In the genomic region with DNA sequence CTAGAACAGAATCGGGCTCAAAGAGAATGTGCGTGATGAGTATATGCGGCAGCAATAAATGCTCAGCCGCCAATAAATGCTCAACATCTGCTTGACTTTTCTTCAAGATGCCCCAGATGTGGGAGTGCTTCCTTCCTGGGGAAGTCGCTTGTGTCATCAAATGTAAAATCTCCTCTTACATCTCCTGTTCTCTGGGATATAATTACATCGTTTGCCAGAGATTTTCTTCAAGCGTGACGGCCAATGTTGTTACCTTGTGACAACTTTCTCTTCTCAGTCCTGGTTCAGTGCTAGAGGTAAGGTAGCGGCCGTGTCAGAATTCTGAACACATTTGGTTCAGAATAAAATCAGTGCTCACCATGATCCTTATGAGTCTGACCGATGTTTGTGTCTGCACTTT, we compare ENCODE assay signal across 19 cellular contexts.
DNase-seq lines count a peak whose midpoint lies in the region; ATAC-seq, FAIRE-seq and TF ChIP-seq lines count a peak whose summit lies in the region.
"Had no signal": no experiment of that assay in that cellular context is flagged by ENCODE, and none has a peak within 500 bp of the region (broad histone marks: within the 10 kb centered on the region; RNA-seq: fewer than 3 reads in every experiment).

No MANE protein-coding gene starts in this region.

- H4K20me1 ChIP-seq in BLaER1, result no peaks in the 10 kb centered on the region

- peaks cover 54% of the 10 kb centered on the region for H3K9me3 Mint-ChIP-seq in nephron progenitor cell

- no peaks in the 10 kb centered on the region for H3K9me3 ChIP-seq in A673 (ENCODE audit: low read depth, low read length, poor library complexity, severe bottlenecking)
- H3K9me3 ChIP-seq in BLaER1, result peaks cover 18% of the 10 kb centered on the region
- no peaks in the 10 kb centered on the region for H3K9me3 ChIP-seq in SK-N-MC (ENCODE audit: low read depth, low read length)
- no peaks in the 10 kb centered on the region for H3K9me3 ChIP-seq in kidney (ENCODE audit: control insufficient read depth in 1 of 2, low read length in 2 of 2)

- H3K36me3 ChIP-seq in A673 (ENCODE audit: insufficient read depth, low read length, poor library complexity, severe bottlenecking), result no peaks in the 10 kb centered on the region
- no peaks in the 10 kb centered on the region for H3K36me3 ChIP-seq in BLaER1
- no peaks in the 10 kb centered on the region for H3K36me3 ChIP-seq in SK-N-MC (ENCODE audit: insufficient read depth, low read length)
- H3K36me3 ChIP-seq in kidney (ENCODE audit: control insufficient read depth in 1 of 2, insufficient read depth in 2 of 2, low read length in 2 of 2), result no peaks in the 10 kb centered on the region

- H3K4me3 ChIP-seq in A673 (ENCODE audit: low read depth, low read length, poor library complexity, severe bottlenecking) (no peak overlapping the region), BLaER1 (no peak overlapping the region), SK-N-MC (peak overlapping the region; percentile 30), kidney (ENCODE audit: low read length in 2 of 2) (no peak overlapping the region)
- H3K4me3 ChIP-seq: GM12878 had no signal

- H3K4me3 Mint-ChIP-seq in nephron progenitor cell, result no peak overlapping the region
- H3K4me3 Mint-ChIP-seq: CD8-positive, alpha-beta T cell; H9; IgD-negative memory B cell had no signal

- ATAC-seq in esophagus mucosa (no peak), HG02938 (IDR thresholded peaks at IDR 0.05; ENCODE audit: unreplicated experiment) (no peak), sciatic nerve (no peak)
- ATAC-seq: CD8-positive, alpha-beta T cell; GM12878; HepG2 had no signal

- intact Hi-C loops in A673 (cut with micrococcal nuclease; ENCODE audit: unreplicated experiment), result no loop called here
- intact Hi-C loops in kidney (cut with DNase I), result no loop called here
- intact Hi-C loops in sciatic nerve (cut with DNase I), result no loop called here

- no peak for FAIRE-seq in kidney (lab: Jason Lieb, UNC)
- FAIRE-seq: A204.1, GM12878, HepG2 had no signal

- POLR2A ChIA-PET in A673 (lab: Charles Lee; ENCODE audit: low non-redundant PET), result no interaction called here

- H3K9ac ChIP-seq in BLaER1 (no peak overlapping the region), SK-N-MC (ENCODE audit: insufficient read length) (no peak overlapping the region), kidney (ENCODE audit: low read length in 2 of 2) (no peak overlapping the region)

- H3K36me3 Mint-ChIP-seq in nephron progenitor cell (ENCODE audit: low read depth), result peaks cover 12% of the 10 kb centered on the region

- H3K27me3 Mint-ChIP-seq in nephron progenitor cell (ENCODE audit: low read depth, poor library complexity), result peaks cover 8% of the 10 kb centered on the region
- H3K27me3 Mint-ChIP-seq: IgD-negative memory B cell had no signal

- no TSS peak for BruUV-seq in A673 (replicated peaks; lab: Mats Ljungman, UMichigan)

- H3K27me3 ChIP-seq in A673 (replicated peaks; ENCODE audit: insufficient read depth, low read depth, low read length, poor library complexity), result peaks cover 11% of the 10 kb centered on the region
- H3K27me3 ChIP-seq in BLaER1, result no peaks in the 10 kb centered on the region

- H3K4me2 ChIP-seq in BLaER1, result peak overlapping the region; percentile 51

- H3K27ac Mint-ChIP-seq in nephron progenitor cell, result peak overlapping the region; percentile 95
- H3K27ac Mint-ChIP-seq: CD8-positive, alpha-beta T cell; H9; IgD-negative memory B cell had no signal

- no peaks in the 10 kb centered on the region for H3K4me1 ChIP-seq in A673 (ENCODE audit: insufficient read depth, low read length, poor library complexity, severe bottlenecking)
- peaks cover 10% of the 10 kb centered on the region for H3K4me1 ChIP-seq in BLaER1
- no peaks in the 10 kb centered on the region for H3K4me1 ChIP-seq in kidney (ENCODE audit: control insufficient read depth in 1 of 2, insufficient read depth in 1 of 2, low read depth in 1 of 2, low read length in 2 of 2)

- DNase-seq in A673 (ENCODE audit: low spot score) (peak; percentile 7), SK-N-MC (ENCODE audit: low read depth, low spot score) (no peak), nephron progenitor cell (peak; percentile 10), kidney (no peak), sciatic nerve (ENCODE audit: low spot score) (no peak)
- DNase-seq: AML-193; Calu3; CD8-positive, alpha-beta T cell; DMS79 treated with DMSO at 0.1 percent for 48 hours; GF-D8; GOT3; H9 had no signal

- TF ChIP-seq CTCF in A673 (conservative IDR thresholded peaks at IDR 0.05; ENCODE audit: low read depth, low read length), result no peak
- no peak for TF ChIP-seq CTCF in nephron progenitor cell (IDR thresholded peaks at IDR 0.05)
- TF ChIP-seq CTCF in kidney (IDR thresholded peaks at IDR 0.05; ENCODE audit: borderline replicate concordance, extremely low read depth, insufficient read depth), result no peak

- H3K4me1 Mint-ChIP-seq in nephron progenitor cell, result peaks cover 49% of the 10 kb centered on the region
- H3K4me1 Mint-ChIP-seq: IgD-negative memory B cell had no signal

- CTCF ChIA-PET in A673 (lab: Charles Lee), result no interaction called here

- H3K27ac ChIP-seq in A673 (ENCODE audit: low read depth, low read length, poor library complexity, severe bottlenecking) (no peak overlapping the region), BLaER1 (no peak overlapping the region), SK-N-MC (no peak overlapping the region), kidney (ENCODE audit: low read depth in 2 of 2, low read length in 2 of 2) (no peak overlapping the region)

Comparison
In these comparisons a context has a peak if more than half of its experiments do, and no peak if none do; other contexts are left out.
1. DNase-seq: peak in A673 (single experiment) and nephron progenitor cell (single experiment); none in SK-N-MC (single experiment), kidney (single experiment) and sciatic nerve (single experiment).